In the genomic region with DNA sequence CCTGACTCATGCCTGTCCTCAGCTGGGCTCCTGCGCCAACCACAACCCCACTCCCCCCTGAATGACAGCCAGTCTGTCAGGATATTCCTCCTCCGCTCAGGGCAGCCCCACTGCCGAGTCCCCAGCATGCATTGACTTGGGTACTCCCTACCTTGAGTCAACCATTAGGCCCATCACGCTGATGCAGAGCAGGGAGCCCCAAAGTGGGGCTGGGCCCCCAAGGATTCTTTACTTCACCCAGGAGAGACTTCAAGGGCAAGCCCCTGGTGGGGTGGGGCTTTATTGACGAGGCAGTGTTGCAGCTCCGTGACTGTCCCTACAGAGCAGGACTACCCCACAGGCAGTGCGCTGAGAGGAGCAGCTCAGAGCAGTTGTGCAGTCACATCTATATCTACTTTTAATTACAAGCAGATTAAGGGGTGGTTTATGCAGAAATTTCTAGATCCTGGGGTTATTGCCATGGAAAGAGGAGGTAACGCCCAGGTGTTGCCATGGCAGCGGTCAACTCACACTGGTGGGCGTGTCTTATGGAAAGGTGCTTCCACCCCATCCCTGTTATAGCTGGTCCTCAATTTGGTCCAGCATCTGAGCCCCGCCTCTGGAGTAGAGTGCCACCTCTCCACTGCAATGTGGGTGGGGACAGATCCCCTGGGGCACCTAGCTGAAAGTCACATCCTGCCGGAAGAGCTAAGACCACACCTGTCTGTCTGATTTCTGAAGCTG, we compare ENCODE assay signal across 25 cellular contexts. TPM values are rescaled to one million over a fixed set of nuclear protein-coding genes. Genes with fewer than 3 reads are reported as not detected.
DNase-seq lines count a peak whose midpoint lies in the region; ATAC-seq and TF ChIP-seq lines count a peak whose summit lies in the region.
"Had no signal": no experiment of that assay in that cellular context is flagged by ENCODE, and none has a peak within 500 bp of the region (broad histone marks: within the 10 kb centered on the region; RNA-seq: fewer than 3 reads in every experiment).

No MANE protein-coding gene starts in this region.

- no peak overlapping the region for H3K4me3 ChIP-seq in right atrium auricular region
- H3K4me3 ChIP-seq in RWPE2 (ENCODE audit: severe bottlenecking) = no peak overlapping the region
- H3K4me3 ChIP-seq in suprapubic skin = no peak overlapping the region
- H3K4me3 ChIP-seq: GM23248 had no signal

- DNase-seq in Right ventricle myocardium inferior (ENCODE audit: missing footprints) (peak; percentile 23), right atrium auricular region (ENCODE audit: low spot score) (no peak), RWPE2 (ENCODE audit: low spot score) (peak; percentile 29), posterior vena cava (ENCODE audit: low spot score) (peak; percentile 49), suprapubic skin (ENCODE audit: low spot score in 2 of 2) (peak; percentile 40 to 55), NCI-H226 (no peak), NCI-H187 (lab: John Stamatoyannopoulos, UW) (no peak)
- DNase-seq in NK-92 treated with Interleukin-12 subunit alpha and Interleukin-12 subunit beta, amount 100 ng/mL, for 24 hours (lab: John Stamatoyannopoulos, UW) = no peak
- DNase-seq: 8988T; ACHN; CD4-positive, CD25-positive, alpha-beta regulatory T cell; DMS53; GM23248; H7; NCI-H1092 treated with DMSO at 0.1 percent for 48 hours; NCI-H1436 treated with DMSO at 0.1 percent for 48 hours; NCI-H1930; NCI-H2107; NCI-H446; NCI-H524 treated with DMSO at 0.1 percent for 48 hours had no signal

- no peak for TF ChIP-seq POLR2A in suprapubic skin (IDR thresholded peaks at IDR 0.05)

- H3K27me3 ChIP-seq in right atrium auricular region (no peaks in the 10 kb centered on the region), RWPE2 (ENCODE audit: insufficient read depth, poor library complexity, severe bottlenecking) (peaks cover 15% of the 10 kb centered on the region), suprapubic skin (peaks cover 9% of the 10 kb centered on the region)

- intact Hi-C loops in Right ventricle myocardium inferior (cut with DNase I) (no loop called here), posterior vena cava (cut with DNase I) (no loop called here)

- H3K4me1 ChIP-seq in right atrium auricular region (peaks cover 0 to 5% of the 10 kb centered on the region in 2 donors), RWPE2 (ENCODE audit: insufficient read depth, poor library complexity, severe bottlenecking) (no peaks in the 10 kb centered on the region), suprapubic skin (peaks cover 2% of the 10 kb centered on the region)

- H3K9me3 ChIP-seq in right atrium auricular region (no peaks in the 10 kb centered on the region), RWPE2 (ENCODE audit: severe bottlenecking) (no peaks in the 10 kb centered on the region), suprapubic skin (no peaks in the 10 kb centered on the region)

- 87% methylated on average over 11 of the region's 12 CpGs for whole genome bisulfite sequencing in suprapubic skin

- H3K27ac ChIP-seq in right atrium auricular region (no peak overlapping the region), RWPE2 (ENCODE audit: poor library complexity, severe bottlenecking) (no peak overlapping the region), suprapubic skin (no peak overlapping the region)
- H3K27ac ChIP-seq: GM23248, HL-60, RWPE1 had no signal

- TF ChIP-seq EP300 in suprapubic skin (IDR thresholded peaks at IDR 0.05) = no peak

- TF ChIP-seq CTCF in right atrium auricular region (IDR thresholded peaks at IDR 0.05) = no peak
- no peak for TF ChIP-seq CTCF in RWPE2 (IDR thresholded peaks at IDR 0.05; ENCODE audit: poor library complexity, severe bottlenecking)
- TF ChIP-seq CTCF in suprapubic skin (IDR thresholded peaks at IDR 0.05) = no peak

- no peaks in the 10 kb centered on the region for H3K36me3 ChIP-seq in right atrium auricular region
- no peaks in the 10 kb centered on the region for H3K36me3 ChIP-seq in RWPE2 (ENCODE audit: low read depth)
- H3K36me3 ChIP-seq in suprapubic skin = no peaks in the 10 kb centered on the region

- ATAC-seq in Right ventricle myocardium inferior (no peak), RWPE2 (ENCODE audit: low read depth) (no peak)
- ATAC-seq: Panc1 had no signal

RNA-seq across cellular contexts. Expression of gene FCN1, which starts 32.1 kb away (rescaled TPM):
- total RNA-seq in Right ventricle myocardium inferior (5.7 TPM), right atrium auricular region (1 to 10 TPM in 1 of 2 donors, under 1 TPM in 1; 0.63 to 2.1 TPM), posterior vena cava (10 to 100 TPM in 1 of 2 donors, 1 to 10 TPM in 1; 7.1 to 16.5 TPM), suprapubic skin (under 1 TPM; 0.16 to 0.42 (median 0.34) TPM)
- total RNA-seq: CD4-positive, CD25-positive, alpha-beta regulatory T cell; Daoy; G401; GM23248; H7 had no signal

Comparison
In these comparisons a context has a peak if more than half of its experiments do, and no peak if none do; other contexts are left out.
1. DNase-seq: peak in Right ventricle myocardium inferior (single experiment), RWPE2 (single experiment), posterior vena cava (single experiment) and suprapubic skin (2 of 2); none in right atrium auricular region (single experiment), NK-92 treated with Interleukin-12 subunit alpha and Interleukin-12 subunit beta, amount 100 ng/mL, for 24 hours (single experiment), NCI-H226 (single experiment) and NCI-H187 (0 of 2).